Comparison of ENCODE assay signal across 8 cellular contexts in genomic region chr3:132659370-132660055, GRCh38. TPM values are rescaled to one million over a fixed set of nuclear protein-coding genes. Genes with fewer than 3 reads are reported as not detected.
A peak's percentile ranks its signal among the peaks of the same experiment; 100 is the strongest.
DNase-seq lines count a peak whose midpoint lies in the region; ATAC-seq and TF ChIP-seq lines count a peak whose summit lies in the region.

Gene ACAD11, minus strand, starts transcription at chr3:132659809. Its CDS starts 58 bp downstream, at chr3:132659751.

- peaks cover 10% of the 10 kb centered on the region; the same call in 1 of the 2 replicates for H3F3A ChIP-seq in PC-9 (ENCODE audit: insufficient read depth, low read depth)

- TSS peak; percentile 67 for BruUV-seq in PC-9 (replicated peaks; lab: Mats Ljungman, UMichigan)

- intact Hi-C loops in PC-9 (cut with micrococcal nuclease; ENCODE audit: unreplicated experiment), result no loop called here
- intact Hi-C loops in upper lobe of right lung (cut with DNase I), result no loop called here

- TF ChIP-seq CTCF in PC-9 (conservative IDR thresholded peaks at IDR 0.05) (peak; percentile 58; the same call in 1 of the 2 replicates), upper lobe of right lung (IDR thresholded peaks at IDR 0.05) (peak; percentile 68)

- H4K20me1 ChIP-seq in PC-9 (ENCODE audit: insufficient read depth), result no peaks in the 10 kb centered on the region

- H3K27me3 ChIP-seq in PC-9 (ENCODE audit: insufficient read depth, low read depth) (no peaks in the 10 kb centered on the region), neuron (ENCODE audit: insufficient read depth, low read length) (no peaks in the 10 kb centered on the region), upper lobe of right lung (no peaks in the 10 kb centered on the region)

- CTCF ChIA-PET in PC-9 (lab: Charles Lee), result no interaction called here

- peaks cover 44% of the 10 kb centered on the region for H3K79me2 ChIP-seq in PC-9 (ENCODE audit: low read depth)

- H3K9me3 Mint-ChIP-seq in activated naive CD4-positive, alpha-beta T cell treated with anti-CD3 and anti-CD28 coated beads, Interleukin-2, amount 50 U/mL, for 72 hours, result no peaks in the 10 kb centered on the region

- H3K27ac ChIP-seq in PC-9 (peak within 1 kb of the TSS; percentile 70), upper lobe of right lung (peak within 1 kb of the TSS; percentile 97)

- ATAC-seq in GM21529 (IDR thresholded peaks at IDR 0.05; ENCODE audit: unreplicated experiment) (peak; percentile 72), upper lobe of right lung (peak; percentile 93)
- ATAC-seq in activated naive CD4-positive, alpha-beta T cell treated with anti-CD3 and anti-CD28 coated beads, Interleukin-2, amount 50 U/mL, for 72 hours, result peak; percentile 71 to 78

- no peaks in the 10 kb centered on the region for H3K4me1 ChIP-seq in ES-I3 (ENCODE audit: insufficient read depth, low read length)
- H3K4me1 ChIP-seq in PC-9 (replicated peaks; ENCODE audit: insufficient read depth), result peaks cover 23% of the 10 kb centered on the region
- peaks cover 17% of the 10 kb centered on the region for H3K4me1 ChIP-seq in neuron (ENCODE audit: insufficient read depth, low read length)
- H3K4me1 ChIP-seq in upper lobe of right lung, result peaks cover 40% of the 10 kb centered on the region

- H3K27ac Mint-ChIP-seq in activated naive CD4-positive, alpha-beta T cell treated with anti-CD3 and anti-CD28 coated beads, Interleukin-2, amount 50 U/mL, for 72 hours, result peak within 1 kb of the TSS; percentile 96 to 98

- peak; percentile 74 for DNase-seq in HuH-7 (ENCODE audit: low spot score)
- peak; percentile 56 to 69 for DNase-seq in PC-9
- peak; percentile 48 to 73 for DNase-seq in activated naive CD4-positive, alpha-beta T cell treated with anti-CD3 and anti-CD28 coated beads, Interleukin-2, amount 50 U/mL, for 72 hours (ENCODE audit: low spot score in 2 of 2)
- peak; percentile 65 for DNase-seq in germinal center (ENCODE audit: low spot score)
- DNase-seq in upper lobe of right lung, result peak; percentile 94

- peaks cover 18 to 25% of the 10 kb centered on the region in 2 donors for H3K36me3 Mint-ChIP-seq in activated naive CD4-positive, alpha-beta T cell treated with anti-CD3 and anti-CD28 coated beads, Interleukin-2, amount 50 U/mL, for 72 hours

- H3K4me3 ChIP-seq in PC-9 (peak within 1 kb of the TSS; percentile 82), neuron (ENCODE audit: low read length) (peak within 1 kb of the TSS; percentile 68), upper lobe of right lung (peak within 1 kb of the TSS; percentile 78)

- peak within 1 kb of the TSS; percentile 97 for H3K9ac ChIP-seq in ES-I3 (ENCODE audit: low read depth, low read length)

- H3K4me2 ChIP-seq in PC-9, result peak within 1 kb of the TSS; percentile 94

- no peaks in the 10 kb centered on the region for H3K9me3 ChIP-seq in ES-I3 (ENCODE audit: control insufficient read depth, insufficient read depth, low read length)
- H3K9me3 ChIP-seq in PC-9 (ENCODE audit: insufficient read depth, low read depth), result no peaks in the 10 kb centered on the region
- no peaks in the 10 kb centered on the region for H3K9me3 ChIP-seq in neuron (ENCODE audit: low read length)
- no peaks in the 10 kb centered on the region for H3K9me3 ChIP-seq in upper lobe of right lung

- H2AFZ ChIP-seq in PC-9, result peak within 1 kb of the TSS; percentile 97
- peak within 1 kb of the TSS; percentile 44 for H2AFZ ChIP-seq in neuron (ENCODE audit: low read depth, low read length)

- no peaks in the 10 kb centered on the region for H3K9me2 ChIP-seq in PC-9 (ENCODE audit: insufficient read depth)

- POLR2A ChIA-PET in PC-9 (lab: Charles Lee; ENCODE audit: unreplicated experiment), result interaction anchor here (0.7 kb wide), 2 partner anchors 25 to 1828 kb away, joined by 4 to 5 read pairs; no protein-coding TSS in a partner anchor

- H3K36me3 ChIP-seq in ES-I3 (ENCODE audit: insufficient read depth, low read length) (no peaks in the 10 kb centered on the region), PC-9 (ENCODE audit: low read depth) (0 out of 2 replicates have a peak, but pooled peaks cover 3% of the 10 kb centered on the region), neuron (ENCODE audit: insufficient read depth, low read length) (peaks cover 2% of the 10 kb centered on the region), upper lobe of right lung (no peaks in the 10 kb centered on the region)

RNA-seq across cellular contexts. Expression of gene ACAD11, which starts in this region (rescaled TPM):
- total RNA-seq in PC-9 (2021) (13.2 and 18.5 TPM in 2 replicates), upper lobe of right lung (19.1 TPM)
- 10 to 100 TPM; 16.0 to 20.3 TPM for total RNA-seq in activated naive CD4-positive, alpha-beta T cell treated with anti-CD3 and anti-CD28 coated beads, Interleukin-2, amount 50 U/mL, for 72 hours

Comparison
In these comparisons a context has a peak if more than half of its experiments do, and no peak if none do; other contexts are left out.
1. Peak in every context shown above with its lines: DNase-seq, ATAC-seq, H3K4me3 ChIP-seq and H3K27ac ChIP-seq.